Comparison of ENCODE assay signal across 10 cellular contexts in the genomic region with DNA sequence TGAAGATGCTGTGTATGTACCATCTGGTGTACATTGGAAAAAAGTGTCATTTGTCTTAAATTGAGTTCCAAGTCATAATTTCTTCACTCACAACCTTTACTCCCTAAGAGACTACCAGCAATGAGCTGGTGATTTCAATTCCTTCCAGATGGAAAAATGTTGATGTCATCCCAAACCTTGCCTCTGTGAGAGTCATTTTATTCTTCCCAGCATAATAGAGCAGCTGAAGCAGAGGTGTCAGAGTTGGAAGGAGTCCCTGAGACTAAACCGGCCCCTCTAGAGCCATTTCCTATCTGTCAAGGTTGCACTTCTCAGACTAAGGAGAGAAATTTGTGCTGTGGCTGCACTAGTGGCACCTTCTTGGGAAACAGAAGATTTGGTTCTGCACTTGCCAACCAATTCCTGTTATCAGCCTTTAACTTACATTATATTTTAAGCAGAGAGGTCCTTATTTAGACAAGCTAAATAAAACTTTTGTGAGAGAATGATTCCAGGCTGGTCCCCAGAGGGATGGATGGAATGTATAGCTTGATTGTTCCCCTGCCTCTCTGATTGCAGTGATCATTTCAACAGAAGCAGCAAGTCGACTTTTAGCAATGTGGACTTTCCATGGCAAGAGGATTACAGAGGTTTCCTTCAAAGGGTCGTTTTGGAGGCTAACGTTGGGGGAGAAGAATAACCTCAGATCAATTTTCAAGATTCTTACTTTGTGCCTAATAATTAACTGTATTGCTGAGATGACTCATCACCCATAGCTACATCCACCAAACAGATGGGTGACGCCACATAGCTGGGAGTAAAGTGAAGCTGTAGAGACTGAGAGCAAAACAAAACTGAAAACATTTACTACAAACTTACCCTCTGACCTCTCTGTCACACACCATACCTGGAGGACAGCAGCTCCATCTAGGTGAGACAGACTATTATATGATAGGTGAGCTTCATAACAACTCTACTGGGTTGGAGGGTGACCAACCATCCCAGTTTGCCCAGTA.
DNase-seq lines count a peak whose midpoint lies in the region; ATAC-seq and TF ChIP-seq lines count a peak whose summit lies in the region.
"Had no signal": no experiment of that assay in that cellular context is flagged by ENCODE, and none has a peak within 500 bp of the region (broad histone marks: within the 10 kb centered on the region; RNA-seq: fewer than 3 reads in every experiment).

No MANE protein-coding gene starts in this region.

- ATAC-seq in GM19438 (IDR thresholded peaks at IDR 0.05; ENCODE audit: low read depth, unreplicated experiment) (peak; percentile 99), HG03139 (IDR thresholded peaks at IDR 0.05; ENCODE audit: unreplicated experiment) (peak; percentile 96)
- ATAC-seq in activated T-cell treated with anti-CD3 and anti-CD28 coated beads, Interleukin-2, amount 50 U/mL, for 4 hours, result no peak

- DNase-seq in AG09319 (ENCODE audit: extremely low read depth, low read depth), result peak; percentile 48
- peak; percentile 29 for DNase-seq in epithelial cell of esophagus (ENCODE audit: low read depth)
- DNase-seq in activated T-cell treated with anti-CD3 and anti-CD28 coated beads, Interleukin-2, amount 50 U/mL, for 4 hours, result no peak
- DNase-seq in activated naive CD4-positive, alpha-beta T cell treated with anti-CD3 and anti-CD28 coated beads, Interleukin-2, amount 10 ng/mL, durations not matched to agents 7 days and 5 days, result no peak
- no peak for DNase-seq in T-helper 9 cell
- no peak for DNase-seq in SK-N-DZ (ENCODE audit: low spot score)
- DNase-seq: CD4-positive, CD25-positive, alpha-beta regulatory T cell; esophagus squamous epithelium had no signal

- H3K4me3 ChIP-seq in epithelial cell of esophagus (ENCODE audit: low read length), result no peak overlapping the region
- H3K4me3 ChIP-seq: esophagus squamous epithelium had no signal

- H3K36me3 Mint-ChIP-seq in activated T-cell treated with anti-CD3 and anti-CD28 coated beads, Interleukin-2, amount 50 U/mL, for 4 hours (ENCODE audit: insufficient read depth), result peaks cover 34% of the 10 kb centered on the region
- no peaks in the 10 kb centered on the region for H3K36me3 Mint-ChIP-seq in activated naive CD4-positive, alpha-beta T cell treated with anti-CD3 and anti-CD28 coated beads, Interleukin-2, amount 10 ng/mL, durations not matched to agents 7 days and 5 days

- no peaks in the 10 kb centered on the region for H3K27me3 Mint-ChIP-seq in activated T-cell treated with anti-CD3 and anti-CD28 coated beads, Interleukin-2, amount 50 U/mL, for 4 hours (ENCODE audit: low read depth)
- H3K27me3 Mint-ChIP-seq in activated naive CD4-positive, alpha-beta T cell treated with anti-CD3 and anti-CD28 coated beads, Interleukin-2, amount 10 ng/mL, durations not matched to agents 7 days and 5 days, result no peaks in the 10 kb centered on the region
- H3K27me3 Mint-ChIP-seq: CD4-positive, CD25-positive, alpha-beta regulatory T cell had no signal

- H3K27ac Mint-ChIP-seq in activated naive CD4-positive, alpha-beta T cell treated with anti-CD3 and anti-CD28 coated beads, Interleukin-2, amount 10 ng/mL, durations not matched to agents 7 days and 5 days, result no peak overlapping the region
- H3K27ac Mint-ChIP-seq: CD4-positive, CD25-positive, alpha-beta regulatory T cell had no signal

- H3K4me1 Mint-ChIP-seq in activated T-cell treated with anti-CD3 and anti-CD28 coated beads, Interleukin-2, amount 50 U/mL, for 4 hours (ENCODE audit: low read depth), result no peaks in the 10 kb centered on the region
- no peaks in the 10 kb centered on the region for H3K4me1 Mint-ChIP-seq in activated naive CD4-positive, alpha-beta T cell treated with anti-CD3 and anti-CD28 coated beads, Interleukin-2, amount 10 ng/mL, durations not matched to agents 7 days and 5 days
- H3K4me1 Mint-ChIP-seq: CD4-positive, CD25-positive, alpha-beta regulatory T cell had no signal

- TF ChIP-seq CTCF in AG09319 (IDR thresholded peaks at IDR 0.05; ENCODE audit: low read depth, low read length), result no peak
- no peak for TF ChIP-seq CTCF in epithelial cell of esophagus (IDR thresholded peaks at IDR 0.05; ENCODE audit: insufficient read depth, low read depth, low read length, missing control alignments)

- H3K9me3 Mint-ChIP-seq in activated T-cell treated with anti-CD3 and anti-CD28 coated beads, Interleukin-2, amount 50 U/mL, for 4 hours, result peaks cover 22% of the 10 kb centered on the region
- peaks cover 3% of the 10 kb centered on the region for H3K9me3 Mint-ChIP-seq in activated naive CD4-positive, alpha-beta T cell treated with anti-CD3 and anti-CD28 coated beads, Interleukin-2, amount 10 ng/mL, durations not matched to agents 7 days and 5 days

- H3K4me3 Mint-ChIP-seq in activated T-cell treated with anti-CD3 and anti-CD28 coated beads, Interleukin-2, amount 50 U/mL, for 4 hours, result no peak overlapping the region
- H3K4me3 Mint-ChIP-seq in activated naive CD4-positive, alpha-beta T cell treated with anti-CD3 and anti-CD28 coated beads, Interleukin-2, amount 10 ng/mL, durations not matched to agents 7 days and 5 days, result no peak overlapping the region
- H3K4me3 Mint-ChIP-seq: CD4-positive, CD25-positive, alpha-beta regulatory T cell had no signal

- CTCF ChIA-PET in activated naive CD4-positive, alpha-beta T cell treated with anti-CD3 and anti-CD28 coated beads, Interleukin-2, amount 10 ng/mL, durations not matched to agents 7 days and 5 days (lab: Charles Lee), result interaction anchor here (0.9 kb wide), 1 partner anchor 16 kb away, joined by 4 read pairs; no protein-coding TSS in a partner anchor

Comparison
In these comparisons a context has a peak if more than half of its experiments do, and no peak if none do; other contexts are left out.
1. DNase-seq: peak in AG09319 (single experiment) and epithelial cell of esophagus (single experiment); none in activated T-cell treated with anti-CD3 and anti-CD28 coated beads, Interleukin-2, amount 50 U/mL, for 4 hours (single experiment), activated naive CD4-positive, alpha-beta T cell treated with anti-CD3 and anti-CD28 coated beads, Interleukin-2, amount 10 ng/mL, durations not matched to agents 7 days and 5 days (single experiment), T-helper 9 cell (single experiment) and SK-N-DZ (single experiment).
2. ATAC-seq: peak in GM19438 (single experiment) and HG03139 (single experiment); none in activated T-cell treated with anti-CD3 and anti-CD28 coated beads, Interleukin-2, amount 50 U/mL, for 4 hours (0 of 2).